In genomic region chr4:105572296-105572695, GRCh38 we compare ENCODE assay signal across 18 cellular contexts. TPM values are rescaled to one million over a fixed set of nuclear protein-coding genes. Genes with fewer than 3 reads are reported as not detected.
"Had no signal": no experiment of that assay in that cellular context is flagged by ENCODE, and none has a peak within 500 bp of the region (broad histone marks: within the 10 kb centered on the region; RNA-seq: fewer than 3 reads in every experiment).

No MANE protein-coding gene starts in this region.

- DNase-seq: dorsolateral prefrontal cortex; effector CD8-positive, alpha-beta T cell; foreskin melanocyte; heart left ventricle; hippocampal formation; left colon; left ventricle myocardium superior; mesenchymal stem cell; midbrain; nucleus accumbens; pancreas; right cardiac atrium; stimulated activated CD4-positive, alpha-beta T cell treated with anti-CD3 and anti-CD28 coated beads, Interleukin-2, amount 100 ng/mL, for 48 hours; stimulated activated naive CD4-positive, alpha-beta T cell treated with Interleukin-2 at 50 U/mL for 16 hours; trophoblast cell had no signal

- ATAC-seq: heart left ventricle; left colon; left ventricle myocardium superior; natural killer cell treated with Interleukin-12 subunit alpha and Interleukin-12 subunit beta and Interleukin-15 and Interleukin-18, amount 100 ng/mL, for 72 hours; pancreas; right cardiac atrium had no signal

RNA-seq across cellular contexts. Expression of gene ARHGEF38, which starts 19.9 kb away (rescaled TPM):
- total RNA-seq: glomerular endothelial cell; heart left ventricle; left ventricle myocardium superior; natural killer cell treated with Interleukin-12 subunit alpha and Interleukin-12 subunit beta and Interleukin-15 and Interleukin-18, amount 100 ng/mL, for 72 hours; right cardiac atrium; smooth muscle cell had no signal
